17 cellular contexts compared by ENCODE assay signal in genomic region chr7:299628-300027, GRCh38. TPM values are rescaled to one million over a fixed set of nuclear protein-coding genes. Genes with fewer than 3 reads are reported as not detected.
DNase-seq lines count a peak whose midpoint lies in the region; TF ChIP-seq lines count a peak whose summit lies in the region.
"Had no signal": no experiment of that assay in that cellular context is flagged by ENCODE, and none has a peak within 500 bp of the region (broad histone marks: within the 10 kb centered on the region; RNA-seq: fewer than 3 reads in every experiment).

No MANE protein-coding gene starts in this region.

- H3K4me3 Mint-ChIP-seq in endodermal cell = no peak overlapping the region
- H3K4me3 Mint-ChIP-seq: CD8-positive, alpha-beta memory T cell; GM23338; H9 had no signal

- 89% methylated on average over 16 of the region's 16 CpGs for WGBS in endodermal cell (ENCODE audit: insufficient coverage in 1 of 2, insufficient read length in 1 of 2), 2 experiments

- H3K9ac ChIP-seq in endodermal cell (ENCODE audit: extremely low read depth, low read length, poor library complexity, severe bottlenecking) = no peak overlapping the region

- H3K36me3 ChIP-seq in endodermal cell (ENCODE audit: control insufficient read depth, insufficient read depth, low read length) (no peaks in the 10 kb centered on the region), osteoblast (ENCODE audit: insufficient read depth, low read length) (no peaks in the 10 kb centered on the region)

- H3K9me3 Mint-ChIP-seq in endodermal cell = no peaks in the 10 kb centered on the region
- H3K9me3 Mint-ChIP-seq: CD8-positive, alpha-beta memory T cell had no signal

- H3K4me3 ChIP-seq in endodermal cell (ENCODE audit: low read length) = no peak overlapping the region
- H3K4me3 ChIP-seq in osteoblast (ENCODE audit: insufficient read depth, low read length) = no peak overlapping the region
- H3K4me3 ChIP-seq: GM12878, GM23338 had no signal

- H3K79me2 ChIP-seq in osteoblast (ENCODE audit: insufficient read depth, low read length) = no peaks in the 10 kb centered on the region

- no peaks in the 10 kb centered on the region for H3K36me3 Mint-ChIP-seq in endodermal cell (ENCODE audit: low read depth)
- H3K36me3 Mint-ChIP-seq: CD8-positive, alpha-beta memory T cell had no signal

- H3K4me1 Mint-ChIP-seq in endodermal cell = no peaks in the 10 kb centered on the region
- H3K4me1 Mint-ChIP-seq: CD8-positive, alpha-beta memory T cell; GM23338 had no signal

- peak; percentile 30 for DNase-seq in activated effector memory CD4-positive, alpha-beta T cell treated with anti-CD3 and anti-CD28 coated beads, Interleukin-2, amount 50 U/mL, for 16 hours
- DNase-seq in activated effector memory CD4-positive, alpha-beta T cell treated with Interleukin-2 at 50 U/mL for 16 hours = no peak
- DNase-seq in endodermal cell = peak; percentile 32
- DNase-seq in osteoblast (ENCODE audit: insufficient read length, low spot score, missing footprints) = peak; percentile 73
- DNase-seq in cortex of kidney (lab: John Stamatoyannopoulos, UW) = no peak
- no peak for DNase-seq in anterior cingulate cortex (lab: John Stamatoyannopoulos, UW)
- no peak for DNase-seq in NCI-H345 (lab: John Stamatoyannopoulos, UW)
- DNase-seq: CD8-positive, alpha-beta memory T cell; DMS79; H9 had no signal

- H3K4me2 ChIP-seq in osteoblast (ENCODE audit: insufficient read depth, low read length) = no peak overlapping the region
- H3K4me2 ChIP-seq: GM23338 had no signal

- H2AFZ ChIP-seq in osteoblast (ENCODE audit: low read length) = no peak overlapping the region
- H2AFZ ChIP-seq: GM23338 had no signal

- no peaks in the 10 kb centered on the region for H3K27me3 ChIP-seq in endodermal cell (ENCODE audit: control insufficient read depth, insufficient read depth, low read length, poor library complexity, severe bottlenecking)
- peaks cover 3% of the 10 kb centered on the region for H3K27me3 ChIP-seq in osteoblast (ENCODE audit: insufficient read depth, low read length)

- H3K27ac Mint-ChIP-seq in endodermal cell = no peak overlapping the region
- H3K27ac Mint-ChIP-seq: CD8-positive, alpha-beta memory T cell; GM23338; H9 had no signal

- peaks cover 2% of the 10 kb centered on the region for H3K27me3 Mint-ChIP-seq in endodermal cell (ENCODE audit: insufficient read depth)

- H3K9me3 ChIP-seq in endodermal cell (ENCODE audit: control insufficient read depth, low read length) = no peaks in the 10 kb centered on the region
- no peaks in the 10 kb centered on the region for H3K9me3 ChIP-seq in osteoblast (ENCODE audit: low read depth, low read length)
- H3K9me3 ChIP-seq: Caco-2 had no signal

- H3K27ac ChIP-seq in endodermal cell (ENCODE audit: low read depth, low read length) (no peak overlapping the region), osteoblast (ENCODE audit: low read depth, low read length) (no peak overlapping the region)
- H3K27ac ChIP-seq: 22Rv1 had no signal

- TF ChIP-seq CTCF in endodermal cell (conservative IDR thresholded peaks at IDR 0.05) = no peak
- TF ChIP-seq CTCF in osteoblast (IDR thresholded peaks at IDR 0.05; ENCODE audit: extremely low read depth, low read depth, low read length) = no peak

- H4K20me1 ChIP-seq in osteoblast (ENCODE audit: insufficient read depth, low read length) = no peaks in the 10 kb centered on the region

- H3K4me1 ChIP-seq in endodermal cell (ENCODE audit: control insufficient read depth, insufficient read depth, low read length) = no peaks in the 10 kb centered on the region
- H3K4me1 ChIP-seq in osteoblast (ENCODE audit: insufficient read depth, low read length) = no peaks in the 10 kb centered on the region

RNA-seq across cellular contexts. Expression of gene FOXL3, which starts 9.7 kb away (rescaled TPM):
- total RNA-seq in endodermal cell = not detected
- not detected for polyA plus RNA-seq in endodermal cell (2013, experiment 1 of 2)
- polyA plus RNA-seq in endodermal cell (2013, experiment 2 of 2) = not detected
- not detected in 2 replicates for total RNA-seq in osteoblast
- total RNA-seq: A673; Caco-2; CD8-positive, alpha-beta memory T cell; G401; GM12878; GM23338; H9 had no signal
- polyA plus RNA-seq: BJ; CD8-positive, alpha-beta memory T cell; GM12878; GM23338 had no signal

Comparison
In these comparisons a context has a peak if more than half of its experiments do, and no peak if none do; other contexts are left out.
1. DNase-seq: peak in activated effector memory CD4-positive, alpha-beta T cell treated with anti-CD3 and anti-CD28 coated beads, Interleukin-2, amount 50 U/mL, for 16 hours (single experiment), endodermal cell (single experiment) and osteoblast (single experiment); none in activated effector memory CD4-positive, alpha-beta T cell treated with Interleukin-2 at 50 U/mL for 16 hours (single experiment), cortex of kidney (single experiment), anterior cingulate cortex (0 of 58) and NCI-H345 (single experiment).